In genomic region chr14:66401447-66402095, GRCh38 we compare ENCODE assay signal across 11 cellular contexts.
A peak's percentile ranks its signal among the peaks of the same experiment; 100 is the strongest.
DNase-seq lines count a peak whose midpoint lies in the region; ATAC-seq, FAIRE-seq and TF ChIP-seq lines count a peak whose summit lies in the region.
"Had no signal": no experiment of that assay in that cellular context is flagged by ENCODE, and none has a peak within 500 bp of the region (broad histone marks: within the 10 kb centered on the region; RNA-seq: fewer than 3 reads in every experiment).

No MANE protein-coding gene starts in this region.

- peak; percentile 63 for TF ChIP-seq CTCF in D721Med (IDR thresholded peaks at IDR 0.05; ENCODE audit: insufficient read depth, missing control alignments)
- TF ChIP-seq CTCF in LNCAP (IDR thresholded peaks at IDR 0.05), result peak; percentile 64
- peak; percentile 54 to 78 (median 64) for TF ChIP-seq CTCF in GM12878 (IDR thresholded peaks at IDR 0.05 in 2 of 3, conservative IDR thresholded peaks at IDR 0.05 in 1 of 3; ENCODE audit: control insufficient read depth in 2 of 3, extremely low read depth in 1 of 3, insufficient read depth in 1 of 3, low read depth in 3 of 3, low read length in 3 of 3)
- TF ChIP-seq CTCF in sigmoid colon (IDR thresholded peaks at IDR 0.05), result peak in 1 of 4 experiments; percentile 13

- CTCF ChIA-PET in GM12878 (lab: Yijun Ruan, JAX), result interaction anchor here (0.7 to 8.2 kb wide), 9 partner anchors 10 to 1303 kb away, joined by 3 to 119 read pairs (median 4); no protein-coding TSS in a partner anchor

- no peak overlapping the region for H2AFZ ChIP-seq in GM12878 (ENCODE audit: control insufficient read depth, low read depth, low read length)

- H3K9me3 ChIP-seq in GM12878 (replicated peaks; ENCODE audit: control insufficient read depth, insufficient read depth, low read length) (no peaks in the 10 kb centered on the region), sigmoid colon (no peaks in the 10 kb centered on the region)

- H3K9ac ChIP-seq in GM12878 (ENCODE audit: control insufficient read depth, insufficient read depth, low read length), result no peak overlapping the region

- in situ Hi-C loops in GM12878 (cut with MboI), result no loop called here

- H3K27me3 ChIP-seq in GM12878 (replicated peaks in 1 of 2; ENCODE audit: control insufficient read depth in 2 of 2, insufficient read depth in 2 of 2, low read length in 1 of 2) (no peaks in the 10 kb centered on the region), sigmoid colon (no peaks in the 10 kb centered on the region)

- no peak for DNase-seq in D721Med (ENCODE audit: insufficient read length, low spot score)
- DNase-seq in GM12878 (ENCODE audit: low read depth, low spot score), result no peak
- peak; percentile 2 for DNase-seq in myocyte (ENCODE audit: low read depth)
- no peak for DNase-seq in UCSD-AML1 (lab: John Stamatoyannopoulos, UW; ENCODE audit: unreplicated experiment)
- no peak for DNase-seq in sigmoid colon
- DNase-seq: naive thymus-derived CD4-positive, alpha-beta T cell had no signal

- no TSS peak for BruUV-seq in GM12878 (replicated peaks; lab: Mats Ljungman, UMichigan)

- SMC1A ChIA-PET in GM12878 (lab: Charles Lee; ENCODE audit: uncharacterized antibody, unreplicated experiment), result interaction anchor here (1.1 to 5.3 kb wide), 3 partner anchors 10 to 42 kb away, joined by 3 to 55 read pairs (median 3); no protein-coding TSS in a partner anchor

- 0% methylated on average over 1 of the region's 1 CpG for WGBS in GM12878 (ENCODE audit: insufficient coverage, insufficient replicate concordance, low lambda C conversion rate, missing lambda C conversion rate)
- WGBS in sigmoid colon, 2 donors, result 56 to 68% methylated on average over 1 of the region's 1 CpG

- POLR2A ChIA-PET in GM12878 (lab: Charles Lee), result no interaction called here

- no peak overlapping the region for H3K4me2 ChIP-seq in GM12878 (ENCODE audit: control insufficient read depth, insufficient read depth)

- peak; percentile 78 for TF ChIP-seq RAD21 in GM12878 (IDR thresholded peaks at IDR 0.05; ENCODE audit: insufficient read depth, low read depth, low read length)

- intact Hi-C loops in GM12878 (cut with micrococcal nuclease; ENCODE audit: unreplicated experiment) (no loop called here), sigmoid colon (cut with DNase I) (no loop called here)

- H3K27ac ChIP-seq in GM12878 (ENCODE audit: control insufficient read depth, insufficient read depth) (no peak overlapping the region), sigmoid colon (no peak overlapping the region)

- H4K20me1 ChIP-seq in GM12878 (ENCODE audit: control insufficient read depth, insufficient read depth), result no peaks in the 10 kb centered on the region

- ATAC-seq in GM12878, result peak; percentile 54; the same call in 2 of the 3 replicates
- no peak for ATAC-seq in HG03565 (IDR thresholded peaks at IDR 0.05; ENCODE audit: unreplicated experiment)
- ATAC-seq in GM19035 (IDR thresholded peaks at IDR 0.05; ENCODE audit: unreplicated experiment), result no peak
- ATAC-seq: naive thymus-derived CD4-positive, alpha-beta T cell had no signal

- RAD21 ChIA-PET in GM12878 (lab: Charles Lee; ENCODE audit: unreplicated experiment), result interaction anchor here (0.8 to 7.7 kb wide), 3 partner anchors 42 to 884 kb away, joined by 3 to 76 read pairs (median 3); no protein-coding TSS in a partner anchor

- H3K4me1 ChIP-seq in GM12878 (ENCODE audit: control insufficient read depth, insufficient read depth, low read length), result no peaks in the 10 kb centered on the region
- H3K4me1 ChIP-seq in sigmoid colon, result no peaks in the 10 kb centered on the region

- no peak overlapping the region for H3K4me3 ChIP-seq in GM12878
- no peak overlapping the region for H3K4me3 ChIP-seq in sigmoid colon

- no peaks in the 10 kb centered on the region for H3K79me2 ChIP-seq in GM12878 (ENCODE audit: control insufficient read depth, insufficient read depth, low read length)

- FAIRE-seq in D721Med (lab: Jason Lieb, UNC), result no peak
- FAIRE-seq in GM12878 (lab: Jason Lieb, UNC), result no peak
- FAIRE-seq: colon, GM12891 had no signal

- no peak for TF ChIP-seq EP300 in GM12878 (IDR thresholded peaks at IDR 0.05; ENCODE audit: borderline replicate concordance in 1 of 2, control insufficient read depth in 1 of 2, low read depth in 2 of 2, low read length in 2 of 2)
- TF ChIP-seq EP300 in sigmoid colon (IDR thresholded peaks at IDR 0.05), result no peak

- H3K36me3 ChIP-seq in GM12878 (ENCODE audit: control insufficient read depth in 2 of 2, insufficient read depth in 2 of 2, low read length in 1 of 2) (no peaks in the 10 kb centered on the region), sigmoid colon (no peaks in the 10 kb centered on the region)

- TF ChIP-seq POLR2A in GM12878 (IDR thresholded peaks at IDR 0.05; ENCODE audit: low read depth, low read length), result no peak
- TF ChIP-seq POLR2A in sigmoid colon (IDR thresholded peaks at IDR 0.05), result no peak

TF ChIP-seq in GM12878, 131 proteins besides CTCF, POLR2A, EP300 and RAD21:
- TF ChIP-seq MTA3 (IDR thresholded peaks at IDR 0.05; ENCODE audit: borderline replicate concordance, low read length), result no peak
- peak; percentile 30; the same call in 1 of the 2 replicates for TF ChIP-seq SMC3 (IDR thresholded peaks at IDR 0.05; ENCODE audit: borderline replicate concordance, low read length)
- TF ChIP-seq SUPT20H (IDR thresholded peaks at IDR 0.05; ENCODE audit: borderline replicate concordance, control insufficient read depth, low read depth, low read length), result no peak
- no peak for TF ChIP-seq NR2C2 (IDR thresholded peaks at IDR 0.05; ENCODE audit: borderline replicate concordance, control insufficient read depth, insufficient read length, low read depth)
- no peak for TF ChIP-seq CREB1 (IDR thresholded peaks at IDR 0.05; ENCODE audit: low read depth)
- no peak for TF ChIP-seq ZBTB4 (CRISPR knock-in tag; IDR thresholded peaks at IDR 0.05)
- no peak for TF ChIP-seq MTA2 (IDR thresholded peaks at IDR 0.05; ENCODE audit: low read depth)
